1 cellular context compared by ENCODE assay signal in genomic region chr12:50111693-50112455, GRCh38.
TF ChIP-seq lines count a peak whose summit lies in the region.

Gene COX14, plus strand, starts transcription at chr12:50112236. Its CDS starts 7,808 bp downstream, at chr12:50120044.

TF ChIP-seq in GM12878, 131 proteins besides CTCF, POLR2A, EP300 and RAD21 (continued from another document):
- peak; percentile 64 for TF ChIP-seq RELA (IDR thresholded peaks at IDR 0.05; ENCODE audit: borderline replicate concordance, partially characterized antibody)
- peak; percentile 92 for TF ChIP-seq GABPA (IDR thresholded peaks at IDR 0.05; ENCODE audit: low read depth)
- no peak for TF ChIP-seq ASH2L (IDR thresholded peaks at IDR 0.05; ENCODE audit: borderline replicate concordance, low read depth)
- peak; percentile 88; the same call in 1 of the 2 replicates for TF ChIP-seq SMAD5 (IDR thresholded peaks at IDR 0.05; ENCODE audit: low read depth)
- TF ChIP-seq SIN3A (IDR thresholded peaks at IDR 0.05; ENCODE audit: low read depth, low read length) = peak; percentile 93
- no peak for TF ChIP-seq BRCA1 (IDR thresholded peaks at IDR 0.05; ENCODE audit: low read depth, low read length)
- no peak for TF ChIP-seq BCL11A (IDR thresholded peaks at IDR 0.05; ENCODE audit: low read depth, low read length)
- no peak for TF ChIP-seq ZBTB4 (CRISPR knock-in tag; IDR thresholded peaks at IDR 0.05)
- peak; percentile 70 for TF ChIP-seq NR2F1 (conservative IDR thresholded peaks at IDR 0.05)
- TF ChIP-seq SMARCA5 (IDR thresholded peaks at IDR 0.05) = peak; percentile 75
- peak in 1 of 2 experiments; percentile 39; a peak in 1 of 4 replicates for TF ChIP-seq SRF (IDR thresholded peaks at IDR 0.05; ENCODE audit: low read depth in 2 of 2, low read length in 2 of 2)
- TF ChIP-seq TCF3 (IDR thresholded peaks at IDR 0.05; ENCODE audit: borderline replicate concordance, insufficient read depth, low read depth, low read length) = 0 out of 2 replicates have a peak, but pooled peaks have one; percentile 62
- TF ChIP-seq POLR2AphosphoS5 (IDR thresholded peaks at IDR 0.05; ENCODE audit: low read length) = peak; percentile 99
- no peak for TF ChIP-seq MYB (IDR thresholded peaks at IDR 0.05; ENCODE audit: borderline replicate concordance, low read depth, low read length)
- TF ChIP-seq TCF7 (IDR thresholded peaks at IDR 0.05; ENCODE audit: borderline replicate concordance) = no peak
- TF ChIP-seq MEF2A (IDR thresholded peaks at IDR 0.05; ENCODE audit: insufficient read depth, low read depth, low read length) = 0 out of 2 replicates have a peak, but pooled peaks have one; percentile 20
- peak; percentile 94 for TF ChIP-seq CREM (IDR thresholded peaks at IDR 0.05; ENCODE audit: low read depth)
- peak; percentile 78; the same call in 1 of the 2 replicates for TF ChIP-seq POLR2AphosphoS2 (IDR thresholded peaks at IDR 0.05; ENCODE audit: low read depth, low read length)
- no peak for TF ChIP-seq CHD1 (IDR thresholded peaks at IDR 0.05; ENCODE audit: low read depth, low read length)
- no peak; the same call in 1 of the 2 replicates for TF ChIP-seq NFYA (IDR thresholded peaks at IDR 0.05; ENCODE audit: borderline replicate concordance, low read depth, low read length)
- TF ChIP-seq PBX3 (IDR thresholded peaks at IDR 0.05; ENCODE audit: insufficient replicate concordance, low read depth, low read length) = peak; percentile 90
- TF ChIP-seq HDGF (IDR thresholded peaks at IDR 0.05) = peak; percentile 85
- no peak for TF ChIP-seq ZBTB11 (CRISPR knock-in tag; IDR thresholded peaks at IDR 0.05)
- peak; percentile 44; the same call in 1 of the 2 replicates for TF ChIP-seq ZNF687 (IDR thresholded peaks at IDR 0.05)
- TF ChIP-seq ETV6 (conservative IDR thresholded peaks at IDR 0.05 in 1 of 2, IDR thresholded peaks at IDR 0.05 in 1 of 2; ENCODE audit: borderline replicate concordance in 1 of 2, low read depth in 1 of 2) = no peak
